Comparison of ENCODE assay signal across 26 cellular contexts in genomic region chr2:63786506-63786905, GRCh38.
"Had no signal": no experiment of that assay in that cellular context is flagged by ENCODE, and none has a peak within 500 bp of the region (broad histone marks: within the 10 kb centered on the region; RNA-seq: fewer than 3 reads in every experiment).

No MANE protein-coding gene starts in this region.

- H3K4me2 ChIP-seq: SK-N-SH had no signal

- H3K27me3 ChIP-seq: SJCRH30 had no signal

- ATAC-seq: activated CD4-positive, alpha-beta T cell treated with anti-CD3 and anti-CD28 coated beads for 36 hours; activated CD8-positive, alpha-beta T cell treated with anti-CD3 and anti-CD28 coated beads for 36 hours; activated T-cell treated with anti-CD3 and anti-CD28 coated beads, Interleukin-2, amount 50 U/mL, for 72 hours; K562; Panc1; Right ventricle myocardium inferior had no signal

- DNase-seq: activated CD4-positive, alpha-beta T cell treated with anti-CD3 and anti-CD28 coated beads for 36 hours; activated CD4-positive, alpha-beta T cell treated with anti-CD3 and anti-CD28 coated beads, Interleukin-2, amount 50 U/mL, for 1 hour; activated CD8-positive, alpha-beta memory T cell treated with anti-CD3 and anti-CD28 coated beads, Interleukin-2, amount 50 U/mL, for 4 hours; activated CD8-positive, alpha-beta T cell treated with anti-CD3 and anti-CD28 coated beads for 36 hours; activated gamma-delta T cell treated with Interleukin-2 at 50 U/mL for 16 hours; activated naive CD4-positive, alpha-beta T cell treated with anti-CD3 and anti-CD28 coated beads, Interleukin-2, amount 10 ng/mL, durations not matched to agents 7 days and 5 days; activated naive CD8-positive, alpha-beta T cell treated with anti-CD3 and anti-CD28 coated beads for 36 hours; activated T-cell treated with anti-CD3 and anti-CD28 coated beads, Interleukin-2, amount 50 U/mL, for 72 hours; Kasumi-1; NCI-H1048; NCI-H146; NCI-H187 treated with DMSO at 0.1 percent for 48 hours; NCI-H2171; NCI-H2227 treated with DMSO at 0.1 percent for 48 hours; NCI-H510A; NCI-H526 treated with DMSO at 0.1 percent for 48 hours; NCI-H82; OCI-M1; RPMI8226; SJCRH30; SK-N-SH; T-helper 1 cell had no signal

- H3K36me3 ChIP-seq: SJCRH30 had no signal

- H3K9ac ChIP-seq: SK-N-SH had no signal

- H3K27ac ChIP-seq: SJCRH30, VCaP had no signal

- H3K4me3 ChIP-seq: K562, SJCRH30 had no signal

- H3K9me3 ChIP-seq: SJCRH30, SK-N-SH had no signal

- FAIRE-seq: K562 had no signal
